Comparison of ENCODE assay signal across 9 cellular contexts in genomic region chr12:29782285-29782820, GRCh38. TPM values are rescaled to one million over a fixed set of nuclear protein-coding genes. Genes with fewer than 3 reads are reported as not detected.
DNase-seq lines count a peak whose midpoint lies in the region; ATAC-seq, FAIRE-seq and TF ChIP-seq lines count a peak whose summit lies in the region.
"Had no signal": no experiment of that assay in that cellular context is flagged by ENCODE, and none has a peak within 500 bp of the region (broad histone marks: within the 10 kb centered on the region; RNA-seq: fewer than 3 reads in every experiment).

No MANE protein-coding gene starts in this region.

- CTCF ChIA-PET in H1 (lab: Charles Lee; ENCODE audit: partially characterized antibody) (no interaction called here), HEK293T (lab: Yijun Ruan, JAX) (interaction anchor here (1.5 kb wide), 1 partner anchor 9 kb away, joined by 4 read pairs; no protein-coding TSS in a partner anchor)

- H2BK120ac ChIP-seq in H1 (replicated peaks; ENCODE audit: low read depth, low read length): no peak overlapping the region

- H3K4me3 ChIP-seq in H1 (ENCODE audit: extremely low read depth in 1 of 4, insufficient read depth in 2 of 4, low read depth in 3 of 4, low read length in 4 of 4) (peak overlapping the region; percentile 47 to 87 (median 81)), mononuclear cell (ENCODE audit: low read length) (peak overlapping the region; percentile 34)

- TF ChIP-seq EP300 in H1 (IDR thresholded peaks at IDR 0.05; ENCODE audit: borderline replicate concordance in 1 of 2, low read depth in 2 of 2, low read length in 2 of 2): no peak

- H3K36me3 Mint-ChIP-seq in activated T-cell treated with anti-CD3 and anti-CD28 coated beads, Interleukin-2, amount 50 U/mL, for 24 hours (ENCODE audit: low read depth): no peaks in the 10 kb centered on the region

- no peak overlapping the region for H2BK5ac ChIP-seq in H1 (ENCODE audit: low read depth, low read length)

- no peak overlapping the region for H3K27ac ChIP-seq in H1 (ENCODE audit: low read depth, low read length)

- H3K56ac ChIP-seq in H1 (replicated peaks; ENCODE audit: insufficient read length, low read depth, low read length): peak overlapping the region; percentile 23

- POLR2A ChIA-PET in H1 (lab: Charles Lee; ENCODE audit: partially characterized antibody): interaction anchor here (1.0 kb wide), 1 partner anchor 18 kb away, joined by 3 read pairs; no protein-coding TSS in a partner anchor
- POLR2A ChIA-PET in HEK293T (lab: Yijun Ruan, JAX): no interaction called here

- H3K27me3 ChIP-seq in H1 (replicated peaks in 1 of 4; ENCODE audit: control insufficient read depth in 3 of 4, extremely low read depth in 1 of 4, insufficient read depth in 3 of 4, low read length in 3 of 4): peaks cover 0 to 2% (median 0%) of the 10 kb centered on the region in 4 experiments; a peak in 2 of 7 replicates
- peaks cover 50% of the 10 kb centered on the region for H3K27me3 ChIP-seq in mononuclear cell (ENCODE audit: insufficient read depth, low read length)

- 0 out of 8 replicates have a peak, but pooled peaks cover 0 to 3% (median 0%) of the 10 kb centered on the region in 4 experiments for H3K36me3 ChIP-seq in H1 (ENCODE audit: control insufficient read depth in 2 of 4, insufficient read depth in 4 of 4, low read length in 3 of 4)

- H2BK12ac ChIP-seq in H1 (ENCODE audit: low read depth, low read length): no peak overlapping the region

- peak overlapping the region in 1 of 4 experiments; percentile 19; a peak in 2 of 7 replicates for H3K9ac ChIP-seq in H1 (replicated peaks in 1 of 4; ENCODE audit: extremely low read depth in 1 of 4, low read depth in 3 of 4, low read length in 3 of 4)

- H4K5ac ChIP-seq in H1 (ENCODE audit: insufficient read length, low read depth, low read length): no peak overlapping the region

- peak; percentile 57 for ATAC-seq in HG02970 (IDR thresholded peaks at IDR 0.05; ENCODE audit: low FRiP score, unreplicated experiment)
- no peak for ATAC-seq in left colon

- no peak for TF ChIP-seq CTCF in H1 (IDR thresholded peaks at IDR 0.05; ENCODE audit: control extremely low read depth in 1 of 3, insufficient read depth in 1 of 3, low read depth in 1 of 3, low read length in 3 of 3)

- H3K9me3 ChIP-seq in H1 (ENCODE audit: insufficient read depth in 2 of 2, low read depth in 1 of 2, low read length in 1 of 2): peaks cover 0 to 8% of the 10 kb centered on the region in 2 experiments; a peak in 2 of 4 replicates
- H3K9me3 ChIP-seq in mononuclear cell (ENCODE audit: low read depth, low read length): no peaks in the 10 kb centered on the region

- H3K79me1 ChIP-seq in H1 (ENCODE audit: low read depth, low read length): peaks cover 4% of the 10 kb centered on the region; the same call in 1 of the 2 replicates

- DNase-seq in activated T-cell treated with anti-CD3 and anti-CD28 coated beads, Interleukin-2, amount 50 U/mL, for 24 hours: no peak
- DNase-seq in activated T-cell treated with anti-CD3 and anti-CD28 coated beads for 4 hours (no peak), NCI-H524 treated with DMSO at 0.1 percent for 48 hours (lab: John Stamatoyannopoulos, UW) (peak; percentile 24), H1 (ENCODE audit: low read depth in 1 of 2, low spot score in 2 of 2) (no peak), left colon (no peak), HEK293T (ENCODE audit: extremely low spot score) (no peak)

- FAIRE-seq in H1 (lab: Jason Lieb, UNC): no peak
- FAIRE-seq: G401.6 had no signal

- H3K23me2 ChIP-seq in H1 (ENCODE audit: low read depth, low read length): peaks cover 8% of the 10 kb centered on the region; the same call in 1 of the 2 replicates

- H3K14ac ChIP-seq in H1 (ENCODE audit: insufficient read length): no peak overlapping the region

- H3K23ac ChIP-seq in H1 (ENCODE audit: insufficient read length): no peak overlapping the region

- H3K18ac ChIP-seq in H1 (ENCODE audit: extremely low read depth, low read length): no peak overlapping the region

- 9% methylated on average over 16 of the region's 16 CpGs; no CpG with 5 or more reads in 1 of the 2 experiments for WGBS in H1 (ENCODE audit: extremely low coverage in 1 of 2, insufficient coverage in 1 of 2, insufficient read length in 1 of 2, insufficient replicate concordance in 2 of 2, low coverage in 1 of 2, low lambda C conversion rate in 2 of 2, missing lambda C conversion rate in 1 of 2), 2 experiments

- H3K4me3 Mint-ChIP-seq in activated T-cell treated with anti-CD3 and anti-CD28 coated beads, Interleukin-2, amount 50 U/mL, for 24 hours: peak overlapping the region; percentile 27

- H3K4me1 Mint-ChIP-seq in activated T-cell treated with anti-CD3 and anti-CD28 coated beads, Interleukin-2, amount 50 U/mL, for 24 hours (ENCODE audit: low read depth): peaks cover 18% of the 10 kb centered on the region

- H3K4me1 ChIP-seq in H1 (replicated peaks in 1 of 4; ENCODE audit: control insufficient read depth in 3 of 4, insufficient read depth in 4 of 4, low read length in 3 of 4) (peaks cover 0 to 11% (median 1%) of the 10 kb centered on the region in 4 experiments; a peak in 2 of 7 replicates), mononuclear cell (ENCODE audit: insufficient read depth, low read length) (peaks cover 12% of the 10 kb centered on the region)

- TF ChIP-seq RAD21 in H1 (IDR thresholded peaks at IDR 0.05 in 1 of 2, conservative IDR thresholded peaks at IDR 0.05 in 1 of 2; ENCODE audit: low read depth in 2 of 2, low read length in 2 of 2): no peak

- TF ChIP-seq POLR2A in H1 (IDR thresholded peaks at IDR 0.05; ENCODE audit: control extremely low read depth in 1 of 2, low read depth in 2 of 2, low read length in 2 of 2): no peak

- H2BK20ac ChIP-seq in H1 (ENCODE audit: low read length): no peak overlapping the region

- H3K4ac ChIP-seq in H1 (replicated peaks; ENCODE audit: insufficient read length, low read depth, low read length): no peak overlapping the region

- H3K27me3 Mint-ChIP-seq in activated T-cell treated with anti-CD3 and anti-CD28 coated beads, Interleukin-2, amount 50 U/mL, for 24 hours: peaks cover 66% of the 10 kb centered on the region

- intact Hi-C loops in left colon (cut with DNase I, micrococcal nuclease): no loop called here

- H4K8ac ChIP-seq in H1 (ENCODE audit: extremely low read depth, insufficient read depth, low read length): no peak overlapping the region

- peaks cover 4 to 53% of the 10 kb centered on the region in 2 experiments for H3K79me2 ChIP-seq in H1 (ENCODE audit: control insufficient read depth in 1 of 2, insufficient read depth in 2 of 2, low read length in 2 of 2)

- H3K27ac Mint-ChIP-seq in activated T-cell treated with anti-CD3 and anti-CD28 coated beads, Interleukin-2, amount 50 U/mL, for 24 hours: peak overlapping the region; percentile 80

- H2AFZ ChIP-seq in H1 (ENCODE audit: low read length): no peak overlapping the region

- H2BK15ac ChIP-seq in H1 (ENCODE audit: low read length): no peak overlapping the region

- H3K4me2 ChIP-seq in H1 (ENCODE audit: insufficient read depth in 1 of 2, low read depth in 2 of 2, low read length in 2 of 2): peak overlapping the region; percentile 80 to 98

- H4K91ac ChIP-seq in H1 (replicated peaks; ENCODE audit: insufficient read length, low read length): no peak overlapping the region

- H4K20me1 ChIP-seq in H1 (replicated peaks in 1 of 2; ENCODE audit: control insufficient read depth in 1 of 2, insufficient read depth in 2 of 2, low read length in 2 of 2): peaks cover 0 to 4% of the 10 kb centered on the region in 2 experiments

- no peak overlapping the region for H2AK5ac ChIP-seq in H1 (ENCODE audit: low read depth, low read length)

- H3K9me3 Mint-ChIP-seq in activated T-cell treated with anti-CD3 and anti-CD28 coated beads, Interleukin-2, amount 50 U/mL, for 24 hours: peaks cover 8% of the 10 kb centered on the region

TF ChIP-seq in H1, 55 proteins besides CTCF, POLR2A, EP300 and RAD21:
- no peak for TF ChIP-seq HDAC2 (IDR thresholded peaks at IDR 0.05; ENCODE audit: borderline replicate concordance in 1 of 2, low read depth in 2 of 2, low read length in 2 of 2)
- 0 out of 4 replicates have a peak, but pooled peaks have one; percentile 30 to 40 for TF ChIP-seq SIN3A (conservative IDR thresholded peaks at IDR 0.05 in 1 of 2, IDR thresholded peaks at IDR 0.05 in 1 of 2; ENCODE audit: low read depth in 1 of 2, low read length in 2 of 2)
- TF ChIP-seq MAFK (IDR thresholded peaks at IDR 0.05; ENCODE audit: low read depth, low read length): peak; percentile 66
- no peak for TF ChIP-seq CHD2 (IDR thresholded peaks at IDR 0.05; ENCODE audit: low read length)
- no peak for TF ChIP-seq KDM1A (IDR thresholded peaks at IDR 0.05; ENCODE audit: borderline replicate concordance, low read length)
- no peak for TF ChIP-seq SP4 (IDR thresholded peaks at IDR 0.05; ENCODE audit: low read length)
- TF ChIP-seq BACH1 (IDR thresholded peaks at IDR 0.05; ENCODE audit: low read length): peak; percentile 87

TF ChIP-seq in HEK293T, 16 proteins besides CTCF, POLR2A, EP300 and RAD21:
- TF ChIP-seq FOXK2 (IDR thresholded peaks at IDR 0.05) (no peak), ARNT (IDR thresholded peaks at IDR 0.05) (no peak), ELF4 (IDR thresholded peaks at IDR 0.05) (no peak), HDGF (IDR thresholded peaks at IDR 0.05; ENCODE audit: borderline replicate concordance) (no peak), TARDBP (IDR thresholded peaks at IDR 0.05) (no peak), SP1 (IDR thresholded peaks at IDR 0.05) (no peak), FOXA1 (IDR thresholded peaks at IDR 0.05) (no peak), NFRKB (IDR thresholded peaks at IDR 0.05) (no peak), CTBP1 (IDR thresholded peaks at IDR 0.05; ENCODE audit: borderline replicate concordance) (no peak)
TF ChIP-seq in HEK293T: peak in this region for 0.

RNA-seq across cellular contexts. Expression of gene TMTC1, which starts 1.4 kb away (rescaled TPM):
- 19.8 and 20.8 TPM in 2 replicates for total RNA-seq in H1 (2021; fragmentation: NEBNext Ultra II Directional; extraction: Animal tissue kit (Norgen Biotek cat#: 25700))
- polyA plus RNA-seq in H1 (2011; rRNA removed): 8.5 and 15.4 TPM in 2 replicates
- polyA plus RNA-seq in H1 (2011; cell fraction: cytosol; rRNA removed): 11.2 TPM
- 12.2 TPM for polyA plus RNA-seq in H1 (2011; cell fraction: nucleus; rRNA removed)
- 13.3 to 16.5 TPM (median 14.1 TPM) in 4 replicates for polyA plus RNA-seq in H1 (2012, experiment 1 of 2)
- 2.3 TPM for polyA plus RNA-seq in H1 (2012, experiment 2 of 2)
- 6.8 TPM for polyA plus RNA-seq in H1 (2013, experiment 1 of 2)
- polyA plus RNA-seq in H1 (2013, experiment 2 of 2): 7.4 TPM
- 50.1 and 70.9 TPM in 2 replicates for polyA minus RNA-seq in H1 (2011; rRNA and poly(A)+ RNA removed)
- polyA minus RNA-seq in H1 (2011; cell fraction: cytosol; rRNA and poly(A)+ RNA removed): 23.5 TPM
- 71.0 TPM for polyA minus RNA-seq in H1 (2011; cell fraction: nucleus; rRNA and poly(A)+ RNA removed)
- total RNA-seq in mononuclear cell (3.8 TPM), left colon (1 to 10 TPM; 4.5 to 7.7 TPM)
